In the genomic region with DNA sequence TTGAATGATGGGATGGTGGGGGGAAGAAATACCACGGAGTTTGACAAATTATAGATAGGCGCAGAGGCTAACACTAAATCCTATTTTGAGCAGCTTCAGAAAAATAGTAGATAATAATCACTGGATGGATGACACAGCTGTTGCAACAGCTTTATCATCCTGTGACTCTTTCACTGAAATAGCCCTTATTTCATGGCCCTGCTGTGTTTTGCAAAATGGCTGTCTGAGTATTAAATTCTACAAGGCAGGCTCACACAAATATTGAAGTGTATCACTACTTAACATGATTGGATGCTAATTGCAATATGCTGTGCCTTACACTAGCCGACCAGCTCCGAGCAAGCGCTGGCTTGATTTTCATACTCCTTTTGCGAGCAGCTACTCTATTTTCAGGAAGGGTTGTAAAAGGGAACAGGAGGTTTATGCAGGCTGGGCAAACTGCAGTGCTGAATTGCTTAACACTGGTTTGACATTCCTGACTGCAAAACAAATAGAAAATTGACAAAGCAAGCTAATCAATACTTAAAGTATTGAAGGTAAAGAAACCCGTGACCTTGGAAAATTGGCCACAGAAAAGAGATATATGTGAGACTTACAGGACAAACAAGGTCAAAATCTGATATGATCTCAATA, we compare ENCODE assay signal across 28 cellular contexts.
A peak's percentile ranks its signal among the peaks of the same experiment; 100 is the strongest.
DNase-seq lines count a peak whose midpoint lies in the region; ATAC-seq lines count a peak whose summit lies in the region.
"Had no signal": no experiment of that assay in that cellular context is flagged by ENCODE, and none has a peak within 500 bp of the region (broad histone marks: within the 10 kb centered on the region; RNA-seq: fewer than 3 reads in every experiment).

No MANE protein-coding gene starts in this region.

- H3K4me2 ChIP-seq in mesenchymal stem cell (ENCODE audit: low read length, poor library complexity, severe bottlenecking): no peak overlapping the region

- no peak overlapping the region for H3K14ac ChIP-seq in mesenchymal stem cell (ENCODE audit: low read length in 2 of 2)

- H3K9me3 ChIP-seq in mesenchymal stem cell (ENCODE audit: control insufficient read depth, low read length): no peaks in the 10 kb centered on the region
- H3K9me3 ChIP-seq: adrenal gland, Caco-2, left lung, neutrophil, thyroid gland, vagina had no signal

- H3K36me3 ChIP-seq in mesenchymal stem cell (ENCODE audit: control insufficient read depth in 1 of 2, insufficient read depth in 2 of 2, low read depth in 1 of 2, low read length in 2 of 2): no peaks in the 10 kb centered on the region
- H3K36me3 ChIP-seq: adrenal gland, brain microvascular endothelial cell, left lung, neutrophil, thyroid gland, vagina had no signal

- H3K27ac ChIP-seq in mesenchymal stem cell (ENCODE audit: low read length, poor library complexity, severe bottlenecking): no peak overlapping the region
- H3K27ac ChIP-seq: brain microvascular endothelial cell, HL-60, left lung, neutrophil, thyroid gland, vagina had no signal

- 92% methylated on average over 5 of the region's 7 CpGs for WGBS in mesenchymal stem cell

- H3K18ac ChIP-seq in mesenchymal stem cell (ENCODE audit: low read depth in 1 of 2, low read length in 2 of 2): no peak overlapping the region

- no peaks in the 10 kb centered on the region for H3K79me1 ChIP-seq in mesenchymal stem cell (replicated peaks; ENCODE audit: low read length, poor library complexity, severe bottlenecking)

- H3K23ac ChIP-seq in mesenchymal stem cell (ENCODE audit: low read length in 2 of 2): no peak overlapping the region

- no peak overlapping the region for H2AFZ ChIP-seq in mesenchymal stem cell (ENCODE audit: low read depth, low read length)

- peak overlapping the region; percentile 55 for H3K9ac ChIP-seq in mesenchymal stem cell (ENCODE audit: low read length)

- H2BK120ac ChIP-seq in mesenchymal stem cell (ENCODE audit: low read depth, low read length): no peak overlapping the region

- H3K4me1 ChIP-seq in mesenchymal stem cell (ENCODE audit: control insufficient read depth, insufficient read depth, low read depth, low read length): no peaks in the 10 kb centered on the region
- H3K4me1 ChIP-seq: adrenal gland, Caco-2, left lung, vagina had no signal

- H2AK5ac ChIP-seq in mesenchymal stem cell (ENCODE audit: low read length, severe bottlenecking): no peak overlapping the region

- no peak overlapping the region for H2BK5ac ChIP-seq in mesenchymal stem cell (ENCODE audit: low read depth, low read length, poor library complexity, severe bottlenecking)

- no peak overlapping the region for H4K91ac ChIP-seq in mesenchymal stem cell (ENCODE audit: low read length)

- no peak overlapping the region for H2BK12ac ChIP-seq in mesenchymal stem cell (ENCODE audit: low read length in 2 of 2)

- no peak for ATAC-seq in GM21390 (IDR thresholded peaks at IDR 0.05; ENCODE audit: unreplicated experiment)
- no peak for ATAC-seq in HG02970 (IDR thresholded peaks at IDR 0.05; ENCODE audit: low FRiP score, unreplicated experiment)
- no peak for ATAC-seq in HG03565 (IDR thresholded peaks at IDR 0.05; ENCODE audit: unreplicated experiment)
- ATAC-seq: activated CD4-positive, alpha-beta T cell treated with anti-CD3 and anti-CD28 coated beads for 36 hours; activated CD8-positive, alpha-beta T cell treated with anti-CD3 and anti-CD28 coated beads for 36 hours; left lung had no signal

- no peak overlapping the region for H2BK15ac ChIP-seq in mesenchymal stem cell (ENCODE audit: low read depth, poor library complexity, severe bottlenecking)

- no peak overlapping the region for H3K4ac ChIP-seq in mesenchymal stem cell (ENCODE audit: low read depth in 1 of 2, low read length in 2 of 2)

- H3K4me3 ChIP-seq in mesenchymal stem cell (ENCODE audit: insufficient read depth in 1 of 2, low read depth in 1 of 2, low read length in 2 of 2): peak overlapping the region in 1 of 2 experiments; percentile 59
- H3K4me3 ChIP-seq: left lung, thyroid gland, vagina had no signal

- H3K27me3 ChIP-seq in mesenchymal stem cell (ENCODE audit: control insufficient read depth in 1 of 2, insufficient read depth in 1 of 2, low read length in 2 of 2): no peaks in the 10 kb centered on the region
- H3K27me3 ChIP-seq: adrenal gland, brain microvascular endothelial cell, left lung, neutrophil, thyroid gland, vagina had no signal

- DNase-seq in NOMO-1 (lab: John Stamatoyannopoulos, UW; ENCODE audit: unreplicated experiment in 2 of 2) (peak; percentile 11 to 55), NOMO-1 treated with dmso at 0.1 percent for 144 hours (lab: John Stamatoyannopoulos, UW; ENCODE audit: unreplicated experiment) (no peak), NCI-H526 (lab: John Stamatoyannopoulos, UW) (peak; percentile 7 to 38), cerebellar cortex (ENCODE audit: low spot score) (peak; percentile 19), mesenchymal stem cell (no peak)
- DNase-seq: activated CD4-positive, alpha-beta T cell treated with anti-CD3 and anti-CD28 coated beads for 36 hours; activated CD8-positive, alpha-beta memory T cell treated with anti-CD3 and anti-CD28 coated beads, Interleukin-2, amount 50 U/mL, for 48 hours; activated CD8-positive, alpha-beta T cell treated with anti-CD3 and anti-CD28 coated beads for 36 hours; activated naive CD4-positive, alpha-beta T cell treated with anti-CD3 and anti-CD28 coated beads for 36 hours; adrenal gland; brain microvascular endothelial cell; Caco-2; DND-41; GOT3; HFFc6; immature natural killer cell; left lung; NCI-H146; NCI-H446; SHP77 treated with DMSO at 0.1 percent for 48 hours; stimulated activated CD8-positive, alpha-beta memory T cell treated with anti-CD3 and anti-CD28 coated beads, Interleukin-4, amount 100 ng/mL, for 48 hours had no signal

- no peak overlapping the region for H4K8ac ChIP-seq in mesenchymal stem cell (ENCODE audit: low read length)

Comparison
In these comparisons a context has a peak if more than half of its experiments do, and no peak if none do; other contexts are left out.
1. DNase-seq: peak in NOMO-1 (2 of 2), NCI-H526 (2 of 2) and cerebellar cortex (single experiment); none in NOMO-1 treated with dmso at 0.1 percent for 144 hours (single experiment) and mesenchymal stem cell (single experiment).